ENCODE assay signal across 1 cellular context in the genomic region with DNA sequence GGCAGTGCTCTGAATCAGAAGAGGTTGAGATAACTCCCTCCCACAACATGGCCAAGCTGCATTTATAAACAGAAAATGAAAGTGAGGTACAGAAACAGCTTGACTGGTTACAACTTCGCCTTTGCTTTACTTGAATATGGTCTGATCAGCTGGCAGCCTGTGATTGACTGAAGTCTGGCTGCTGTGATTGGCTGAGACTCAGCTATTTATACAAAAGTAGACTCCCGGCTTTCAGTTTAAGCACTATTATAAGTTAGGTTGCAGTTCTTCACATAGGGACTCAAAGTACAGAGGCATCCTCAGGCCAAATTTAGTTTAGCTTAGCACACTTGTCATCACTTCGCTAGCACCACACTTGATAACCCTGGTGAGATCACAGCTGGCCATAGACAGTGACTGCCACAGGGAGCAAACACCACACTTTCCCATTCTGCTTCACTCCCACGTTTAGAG.
TF ChIP-seq lines count a peak whose summit lies in the region.

No MANE protein-coding gene starts in this region.

TF ChIP-seq in WTC11, 78 proteins besides CTCF, POLR2A, EP300 and RAD21 (continued from another document):
- no peak for TF ChIP-seq USF1 (CRISPR knock-in tag; IDR thresholded peaks at IDR 0.05)
- no peak for TF ChIP-seq ATF2 (CRISPR knock-in tag; IDR thresholded peaks at IDR 0.05; ENCODE audit: borderline replicate concordance, low read depth)
